12 cellular contexts compared by ENCODE assay signal in the genomic region with DNA sequence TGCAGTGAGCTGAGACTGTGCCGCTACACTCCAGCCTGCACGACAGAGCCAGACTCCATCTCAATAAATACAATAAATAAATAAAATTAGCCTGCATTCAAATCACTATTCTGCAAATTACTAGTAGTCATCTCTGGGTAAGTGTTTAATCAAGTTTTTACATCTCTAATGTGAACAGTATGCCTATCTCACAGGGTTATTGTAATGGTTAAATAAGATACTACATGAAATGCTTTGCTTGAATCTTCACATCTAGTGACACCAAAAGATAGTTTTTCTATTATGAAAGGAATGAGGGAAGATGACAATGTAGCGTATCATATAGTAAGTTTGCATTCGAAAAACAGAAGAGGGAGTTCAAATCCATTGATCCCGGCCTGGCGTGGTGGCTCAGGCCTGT. TPM values are rescaled to one million over a fixed set of nuclear protein-coding genes. Genes with fewer than 3 reads are reported as not detected.
A peak's percentile ranks its signal among the peaks of the same experiment; 100 is the strongest.
DNase-seq lines count a peak whose midpoint lies in the region; ATAC-seq and TF ChIP-seq lines count a peak whose summit lies in the region.
"Had no signal": no experiment of that assay in that cellular context is flagged by ENCODE, and none has a peak within 500 bp of the region (broad histone marks: within the 10 kb centered on the region; RNA-seq: fewer than 3 reads in every experiment).

No MANE protein-coding gene starts in this region.

- no peaks in the 10 kb centered on the region for H3K9me3 ChIP-seq in MM.1S (replicated peaks; ENCODE audit: insufficient read depth, low read length)
- H3K9me3 ChIP-seq: esophagus muscularis mucosa, stomach had no signal

- CTCF ChIA-PET in Calu3 (lab: Charles Lee) = interaction anchor here (0.5 to 0.9 kb wide), 2 partner anchors 30 to 88 kb away, joined by 3 to 6 read pairs; no protein-coding TSS in a partner anchor
- CTCF ChIA-PET in activated B cell treated with CpG ODN at 0.5 μM for 24 hours (lab: Charles Lee) = interaction anchor here (1.0 to 2.1 kb wide), 5 partner anchors 14 to 239 kb away, joined by 4 to 6 read pairs (median 4); no protein-coding TSS in a partner anchor

- no peak overlapping the region for H4K8ac ChIP-seq in mesendoderm (ENCODE audit: low read depth, low read length)

- ATAC-seq in activated B cell treated with CpG ODN at 0.5 μM for 24 hours (ENCODE audit: low read depth) (no peak), GM21576 (IDR thresholded peaks at IDR 0.05; ENCODE audit: unreplicated experiment) (no peak), GM18861 (IDR thresholded peaks at IDR 0.05; ENCODE audit: unreplicated experiment) (no peak)
- ATAC-seq: Right ventricle myocardium inferior had no signal

- no peak overlapping the region for H4K5ac ChIP-seq in mesendoderm (ENCODE audit: low read length)

- H3K4me2 ChIP-seq in mesendoderm (ENCODE audit: low read length) = no peak overlapping the region
- no peak overlapping the region for H3K4me2 ChIP-seq in MM.1S (ENCODE audit: low read depth, low read length)

- H3K4me3 ChIP-seq in mesendoderm (ENCODE audit: low read length) = no peak overlapping the region
- no peak overlapping the region for H3K4me3 ChIP-seq in MM.1S (ENCODE audit: low read length)

- H3K79me1 ChIP-seq in mesendoderm (ENCODE audit: low read length) = peaks cover 13% of the 10 kb centered on the region

- peak overlapping the region; percentile 95 for H3K4me3 Mint-ChIP-seq in Calu3 (ENCODE audit: low read depth, unreplicated experiment)
- peak overlapping the region; percentile 90 for H3K4me3 Mint-ChIP-seq in activated B cell treated with CpG ODN at 0.5 μM for 24 hours

- no peaks in the 10 kb centered on the region for H3K9me3 Mint-ChIP-seq in Calu3 (ENCODE audit: low read depth, unreplicated experiment)
- H3K9me3 Mint-ChIP-seq in activated B cell treated with CpG ODN at 0.5 μM for 24 hours = no peaks in the 10 kb centered on the region
- H3K9me3 Mint-ChIP-seq: activated naive CD4-positive, alpha-beta T cell treated with anti-CD3 and anti-CD28 coated beads for 36 hours had no signal

- POLR2A ChIA-PET in activated B cell treated with CpG ODN at 0.5 μM for 24 hours (lab: Charles Lee) = interaction anchor here (0.5 to 3.5 kb wide), 6 partner anchors 20 to 267 kb away, joined by 3 to 54 read pairs (median 9); a partner anchor contains a TSS

- no peak overlapping the region for H3K18ac ChIP-seq in mesendoderm (ENCODE audit: low read length)

- H3K36me3 ChIP-seq in mesendoderm (ENCODE audit: control insufficient read depth, insufficient read depth, low read length) (peaks cover 19% of the 10 kb centered on the region), MM.1S (replicated peaks; ENCODE audit: insufficient read depth, low read length) (no peaks in the 10 kb centered on the region)

- H3K27me3 ChIP-seq in mesendoderm (ENCODE audit: insufficient read depth, low read length, poor library complexity) = no peaks in the 10 kb centered on the region
- H3K27me3 ChIP-seq in MM.1S (replicated peaks; ENCODE audit: insufficient read depth, low read length) = no peaks in the 10 kb centered on the region
- H3K27me3 ChIP-seq: esophagus muscularis mucosa, stomach had no signal

- 0 out of 2 replicates have a peak, but pooled peaks cover 3% of the 10 kb centered on the region for H3F3A ChIP-seq in MM.1S (ENCODE audit: insufficient read depth, low read length)

- H3K27ac Mint-ChIP-seq in Calu3 (ENCODE audit: unreplicated experiment) (no peak overlapping the region), activated B cell treated with CpG ODN at 0.5 μM for 24 hours (no peak overlapping the region)

- H3K27me3 Mint-ChIP-seq in Calu3 (ENCODE audit: unreplicated experiment) (no peaks in the 10 kb centered on the region), activated B cell treated with CpG ODN at 0.5 μM for 24 hours (no peaks in the 10 kb centered on the region)

- peak overlapping the region; percentile 19; the same call in 1 of the 2 replicates for H3K27ac ChIP-seq in 22Rv1
- H3K27ac ChIP-seq in mesendoderm (ENCODE audit: low read depth, low read length) = no peak overlapping the region
- H3K27ac ChIP-seq in MM.1S (ENCODE audit: low read length) = no peak overlapping the region

- H3K56ac ChIP-seq in mesendoderm (ENCODE audit: low read length) = no peak overlapping the region

- H3K9me2 ChIP-seq in MM.1S (replicated peaks; ENCODE audit: insufficient read depth, low read length) = no peaks in the 10 kb centered on the region

- BruUV-seq in Calu3 (replicated peaks; lab: Mats Ljungman, UMichigan) = no TSS peak

- peaks cover 77% of the 10 kb centered on the region for H3K36me3 Mint-ChIP-seq in Calu3 (ENCODE audit: insufficient read depth, unreplicated experiment)
- H3K36me3 Mint-ChIP-seq in activated B cell treated with CpG ODN at 0.5 μM for 24 hours (ENCODE audit: low read depth) = peaks cover 49% of the 10 kb centered on the region

- H3K79me2 ChIP-seq in mesendoderm (ENCODE audit: control insufficient read depth, insufficient read depth, low read length) = peaks cover 34% of the 10 kb centered on the region
- H3K79me2 ChIP-seq in MM.1S (ENCODE audit: low read length) = peaks cover 58% of the 10 kb centered on the region

- H3K4me1 Mint-ChIP-seq in Calu3 (ENCODE audit: low read depth, unreplicated experiment) = peaks cover 34% of the 10 kb centered on the region
- H3K4me1 Mint-ChIP-seq in activated B cell treated with CpG ODN at 0.5 μM for 24 hours = peaks cover 33% of the 10 kb centered on the region

- no peak overlapping the region for H2AFZ ChIP-seq in MM.1S (ENCODE audit: low read length)

- TF ChIP-seq CTCF in 22Rv1 (IDR thresholded peaks at IDR 0.05) (no peak), Calu3 (IDR thresholded peaks at IDR 0.05; ENCODE audit: unreplicated experiment) (no peak), activated B cell treated with CpG ODN at 0.5 μM for 24 hours (IDR thresholded peaks at IDR 0.05) (no peak), MM.1S (IDR thresholded peaks at IDR 0.05; ENCODE audit: low read length) (no peak)

- H3K4me1 ChIP-seq in mesendoderm (ENCODE audit: control insufficient read depth, low read depth, low read length) = no peaks in the 10 kb centered on the region
- H3K4me1 ChIP-seq in MM.1S (ENCODE audit: low read length) = no peaks in the 10 kb centered on the region

- H3K23ac ChIP-seq in mesendoderm (ENCODE audit: low read length) = no peak overlapping the region

- no peak overlapping the region for H2BK120ac ChIP-seq in mesendoderm (ENCODE audit: low read depth, low read length)

- no peak overlapping the region for H2BK5ac ChIP-seq in mesendoderm (ENCODE audit: low read length)

- DNase-seq in Calu3 (no peak), activated B cell treated with CpG ODN at 0.5 μM for 24 hours (no peak), mesendoderm (no peak), MM.1S (no peak), iPS-NIHi11 (ENCODE audit: low spot score) (no peak)
- DNase-seq: activated naive CD4-positive, alpha-beta T cell treated with anti-CD3 and anti-CD28 coated beads for 36 hours; stomach had no signal

- H2AK5ac ChIP-seq in mesendoderm (ENCODE audit: low read length) = no peak overlapping the region

- intact Hi-C loops in Calu3 (cut with micrococcal nuclease; ENCODE audit: unreplicated experiment) (no loop called here), activated B cell treated with CpG ODN at 0.5 μM for 24 hours (cut with micrococcal nuclease) (no loop called here)

- H3K4ac ChIP-seq in mesendoderm (ENCODE audit: low read depth, low read length) = no peak overlapping the region

- WGBS in mesendoderm (ENCODE audit: extremely low coverage, insufficient coverage, low lambda C conversion rate) = no CpG with 5 or more reads among the region's 6 CpGs

- H2BK15ac ChIP-seq in mesendoderm (replicated peaks; ENCODE audit: low read depth) = no peak overlapping the region

- no peaks in the 10 kb centered on the region for H4K20me1 ChIP-seq in MM.1S (ENCODE audit: insufficient read depth, low read length)

- H3K9ac ChIP-seq in mesendoderm (ENCODE audit: low read length) (peak overlapping the region; percentile 9), MM.1S (ENCODE audit: low read length) (no peak overlapping the region)

RNA-seq across cellular contexts. Expression of a gene that starts 2.1 kb away (rescaled TPM):
- total RNA-seq in Calu3 (2022) (284 and 292 TPM in 2 replicates), activated B cell treated with CpG ODN at 0.5 μM for 24 hours (191 and 192 TPM in 2 replicates)
- 267 TPM for polyA plus RNA-seq in mesendoderm (2013, experiment 1 of 2)
- 263 TPM for polyA plus RNA-seq in mesendoderm (2013, experiment 2 of 2)

RNA-seq across cellular contexts. Expression of a gene that starts 21.2 kb away (rescaled TPM):
- total RNA-seq in Calu3 (2022) = 29.7 and 43.7 TPM in 2 replicates
- 33.4 and 35.2 TPM in 2 replicates for total RNA-seq in activated B cell treated with CpG ODN at 0.5 μM for 24 hours
- 21.1 TPM for polyA plus RNA-seq in mesendoderm (2013, experiment 1 of 2)
- polyA plus RNA-seq in mesendoderm (2013, experiment 2 of 2) = 21.0 TPM

RNA-seq across cellular contexts. Expression of a gene that starts 21.3 kb away (rescaled TPM):
- total RNA-seq in Calu3 (2022) (29.4 and 34.4 TPM in 2 replicates), activated B cell treated with CpG ODN at 0.5 μM for 24 hours (18.2 and 18.6 TPM in 2 replicates)
- polyA plus RNA-seq in mesendoderm (2013, experiment 1 of 2) = 86.2 TPM
- polyA plus RNA-seq in mesendoderm (2013, experiment 2 of 2) = 85.3 TPM

RNA-seq across cellular contexts. Expression of a gene that starts 28.5 kb away (rescaled TPM):
- 419 and 423 TPM in 2 replicates for total RNA-seq in Calu3 (2022)
- 159 and 180 TPM in 2 replicates for total RNA-seq in activated B cell treated with CpG ODN at 0.5 μM for 24 hours
- polyA plus RNA-seq in mesendoderm (2013, experiment 1 of 2) = 544 TPM
- polyA plus RNA-seq in mesendoderm (2013, experiment 2 of 2) = 543 TPM

RNA-seq across cellular contexts. Expression of a gene that starts 29.5 kb away (rescaled TPM):
- total RNA-seq in Calu3 (2022) (482 and 487 TPM in 2 replicates), activated B cell treated with CpG ODN at 0.5 μM for 24 hours (255 and 292 TPM in 2 replicates)
- 833 TPM for polyA plus RNA-seq in mesendoderm (2013, experiment 1 of 2)
- 817 TPM for polyA plus RNA-seq in mesendoderm (2013, experiment 2 of 2)
